In genomic region chr13:114008964-114009589, GRCh38 we compare ENCODE assay signal across 2 cellular contexts.
TF ChIP-seq lines count a peak whose summit lies in the region.

No MANE protein-coding gene starts in this region.

TF ChIP-seq in A549, 52 proteins besides CTCF, POLR2A, EP300 and RAD21:
- TF ChIP-seq MAFK (IDR thresholded peaks at IDR 0.05; ENCODE audit: partially characterized antibody) = peak; percentile 47
- no peak for TF ChIP-seq JUNB (IDR thresholded peaks at IDR 0.05)
- TF ChIP-seq MAX (IDR thresholded peaks at IDR 0.05) = no peak
- TF ChIP-seq HMGXB4 (CRISPR knock-in tag; IDR thresholded peaks at IDR 0.05; ENCODE audit: borderline replicate concordance) = no peak
TF ChIP-seq in A549: peak in this region for 1.

TF ChIP-seq in GM12878, 131 proteins besides CTCF, POLR2A, EP300 and RAD21:
- no peak for TF ChIP-seq KLF5 (IDR thresholded peaks at IDR 0.05; ENCODE audit: partially characterized antibody)
- TF ChIP-seq, protein P1, sequence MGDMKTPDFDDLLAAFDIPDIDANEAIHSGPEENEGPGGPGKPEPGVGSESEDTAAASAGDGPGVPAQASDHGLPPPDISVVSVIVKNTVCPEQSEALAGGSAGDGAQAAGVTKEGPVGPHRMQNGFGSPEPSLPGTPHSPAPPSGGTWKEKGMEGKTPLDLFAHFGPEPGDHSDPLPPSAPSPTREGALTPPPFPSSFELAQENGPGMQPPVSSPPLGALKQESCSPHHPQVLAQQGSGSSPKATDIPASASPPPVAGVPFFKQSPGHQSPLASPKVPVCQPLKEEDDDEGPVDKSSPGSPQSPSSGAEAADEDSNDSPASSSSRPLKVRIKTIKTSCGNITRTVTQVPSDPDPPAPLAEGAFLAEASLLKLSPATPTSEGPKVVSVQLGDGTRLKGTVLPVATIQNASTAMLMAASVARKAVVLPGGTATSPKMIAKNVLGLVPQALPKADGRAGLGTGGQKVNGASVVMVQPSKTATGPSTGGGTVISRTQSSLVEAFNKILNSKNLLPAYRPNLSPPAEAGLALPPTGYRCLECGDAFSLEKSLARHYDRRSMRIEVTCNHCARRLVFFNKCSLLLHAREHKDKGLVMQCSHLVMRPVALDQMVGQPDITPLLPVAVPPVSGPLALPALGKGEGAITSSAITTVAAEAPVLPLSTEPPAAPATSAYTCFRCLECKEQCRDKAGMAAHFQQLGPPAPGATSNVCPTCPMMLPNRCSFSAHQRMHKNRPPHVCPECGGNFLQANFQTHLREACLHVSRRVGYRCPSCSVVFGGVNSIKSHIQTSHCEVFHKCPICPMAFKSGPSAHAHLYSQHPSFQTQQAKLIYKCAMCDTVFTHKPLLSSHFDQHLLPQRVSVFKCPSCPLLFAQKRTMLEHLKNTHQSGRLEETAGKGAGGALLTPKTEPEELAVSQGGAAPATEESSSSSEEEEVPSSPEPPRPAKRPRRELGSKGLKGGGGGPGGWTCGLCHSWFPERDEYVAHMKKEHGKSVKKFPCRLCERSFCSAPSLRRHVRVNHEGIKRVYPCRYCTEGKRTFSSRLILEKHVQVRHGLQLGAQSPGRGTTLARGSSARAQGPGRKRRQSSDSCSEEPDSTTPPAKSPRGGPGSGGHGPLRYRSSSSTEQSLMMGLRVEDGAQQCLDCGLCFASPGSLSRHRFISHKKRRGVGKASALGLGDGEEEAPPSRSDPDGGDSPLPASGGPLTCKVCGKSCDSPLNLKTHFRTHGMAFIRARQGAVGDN (IDR thresholded peaks at IDR 0.05) = no peak
- no peak for TF ChIP-seq ZNF622 (IDR thresholded peaks at IDR 0.05)
- TF ChIP-seq BACH1 (IDR thresholded peaks at IDR 0.05; ENCODE audit: borderline replicate concordance) = no peak
- no peak for TF ChIP-seq ZSCAN29 (IDR thresholded peaks at IDR 0.05)
- TF ChIP-seq POLR2AphosphoS5 (IDR thresholded peaks at IDR 0.05; ENCODE audit: low read length) = no peak
- no peak for TF ChIP-seq ZBTB40 (IDR thresholded peaks at IDR 0.05; ENCODE audit: borderline replicate concordance)
- no peak for TF ChIP-seq WRNIP1 (IDR thresholded peaks at IDR 0.05; ENCODE audit: borderline replicate concordance, low read depth, low read length)
- TF ChIP-seq USF2 (IDR thresholded peaks at IDR 0.05; ENCODE audit: borderline replicate concordance, low read depth, low read length) = no peak
- TF ChIP-seq YY1 (IDR thresholded peaks at IDR 0.05; ENCODE audit: low read depth, low read length) = no peak
- no peak for TF ChIP-seq KAT2A (conservative IDR thresholded peaks at IDR 0.05; ENCODE audit: control insufficient read depth, low read depth, low read length)
- no peak for TF ChIP-seq HDAC6 (IDR thresholded peaks at IDR 0.05; ENCODE audit: unreplicated experiment)
